24 cellular contexts compared by ENCODE assay signal in the genomic region with DNA sequence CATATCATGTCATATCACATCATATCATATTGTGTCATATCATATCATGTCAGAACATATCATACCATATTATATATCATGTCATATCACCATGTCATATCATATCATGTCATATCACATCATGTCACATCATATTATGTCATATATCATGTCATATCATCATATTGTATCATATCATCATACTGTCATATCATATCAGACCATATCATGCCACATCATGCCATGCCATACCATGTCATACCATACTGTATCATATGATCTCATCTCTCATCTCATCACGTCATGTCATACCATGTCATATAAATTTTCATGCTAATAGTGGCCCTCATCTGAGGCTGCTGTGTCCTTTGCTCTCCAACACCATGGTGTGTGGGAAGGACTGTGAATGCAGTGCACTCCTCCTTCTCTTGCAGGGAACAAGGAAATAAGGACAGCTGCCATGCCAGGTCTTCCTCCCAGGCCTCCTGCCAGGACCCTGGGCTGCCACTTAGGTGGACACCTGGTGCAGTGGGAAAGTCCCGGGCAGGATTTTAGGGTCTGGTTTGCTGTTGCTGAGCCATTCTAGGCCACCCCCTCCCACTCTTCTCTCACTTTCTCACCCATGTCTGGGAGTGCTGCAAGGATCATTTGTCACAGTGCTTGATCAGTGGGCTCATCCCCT.
DNase-seq lines count a peak whose midpoint lies in the region; ATAC-seq, FAIRE-seq and TF ChIP-seq lines count a peak whose summit lies in the region.
"Had no signal": no experiment of that assay in that cellular context is flagged by ENCODE, and none has a peak within 500 bp of the region (broad histone marks: within the 10 kb centered on the region; RNA-seq: fewer than 3 reads in every experiment).

No MANE protein-coding gene starts in this region.

- H3K4me1 Mint-ChIP-seq in neural progenitor cell = no peaks in the 10 kb centered on the region
- H3K4me1 Mint-ChIP-seq: IgD-negative memory B cell had no signal

- no peak for TF ChIP-seq EP300 in K562 (IDR thresholded peaks at IDR 0.05; ENCODE audit: low read length)

- peak overlapping the region; percentile 59 for H3K4me2 ChIP-seq in BLaER1
- no peak overlapping the region for H3K4me2 ChIP-seq in K562 (ENCODE audit: insufficient read depth, low read length)
- no peak overlapping the region for H3K4me2 ChIP-seq in neural progenitor cell

- H3K79me2 ChIP-seq in K562 (ENCODE audit: control insufficient read depth, insufficient read depth, low read length) = no peaks in the 10 kb centered on the region
- H3K79me2 ChIP-seq in neural progenitor cell (ENCODE audit: low read depth) = no peaks in the 10 kb centered on the region

- H3K27me3 Mint-ChIP-seq in neural progenitor cell (ENCODE audit: insufficient read depth, low read depth) = peaks cover 2% of the 10 kb centered on the region
- H3K27me3 Mint-ChIP-seq: T-cell had no signal

- no peaks in the 10 kb centered on the region for H3K9me1 ChIP-seq in K562 (ENCODE audit: control insufficient read depth, insufficient read depth, low read length)

- no peak overlapping the region for H3K4me3 ChIP-seq in BLaER1
- H3K4me3 ChIP-seq in K562 = no peak overlapping the region
- H3K4me3 ChIP-seq in neural progenitor cell = no peak overlapping the region
- H3K4me3 ChIP-seq: GM23248, HAP-1, SJCRH30 had no signal

- H3K4me1 ChIP-seq in BLaER1 (peaks cover 27% of the 10 kb centered on the region), K562 (replicated peaks in 1 of 2; ENCODE audit: control insufficient read depth in 2 of 2, insufficient read depth in 2 of 2, low read length in 2 of 2) (no peaks in the 10 kb centered on the region), neural progenitor cell (no peaks in the 10 kb centered on the region)
- H3K4me1 ChIP-seq: HAP-1, SJCRH30 had no signal

- H3K27ac ChIP-seq in BLaER1 (no peak overlapping the region), K562 (ENCODE audit: extremely low read depth, low read depth, low read length) (no peak overlapping the region), neural progenitor cell (no peak overlapping the region)
- H3K27ac ChIP-seq: GM23248, HL-60, SJCRH30 had no signal

- H2AFZ ChIP-seq in K562 (ENCODE audit: low read depth, low read length) (no peak overlapping the region), neural progenitor cell (replicated peaks) (no peak overlapping the region)
- H2AFZ ChIP-seq: GM23248 had no signal

- H3K36me3 ChIP-seq in BLaER1 (no peaks in the 10 kb centered on the region), K562 (ENCODE audit: control insufficient read depth, insufficient read depth, low read length) (no peaks in the 10 kb centered on the region), neural progenitor cell (no peaks in the 10 kb centered on the region)
- H3K36me3 ChIP-seq: HAP-1, SJCRH30 had no signal

- CTCF ChIA-PET in K562 (lab: Yijun Ruan, JAX; ENCODE audit: low intra/inter-chr PET ratio) = no interaction called here

- no peak for TF ChIP-seq RAD21 in K562 (CRISPR knock-in tag; conservative IDR thresholded peaks at IDR 0.05 in 1 of 2, IDR thresholded peaks at IDR 0.05 in 1 of 2)

- H3F3A ChIP-seq in neural progenitor cell (ENCODE audit: low read depth) = no peaks in the 10 kb centered on the region

- H3K9ac ChIP-seq in BLaER1 = no peak overlapping the region
- H3K9ac ChIP-seq in K562 (ENCODE audit: insufficient read depth in 1 of 2, low read depth in 2 of 2, low read length in 2 of 2) = no peak overlapping the region
- no peak overlapping the region for H3K9ac ChIP-seq in neural progenitor cell
- H3K9ac ChIP-seq: GM23248 had no signal

- in situ Hi-C loops in K562 (cut with MboI) = no loop called here

- peak; percentile 87 for FAIRE-seq in GM12892 (lab: Jason Lieb, UNC)
- no peak for FAIRE-seq in K562 (lab: Jason Lieb, UNC)
- FAIRE-seq: G401.6 had no signal

- H3K27me3 ChIP-seq in BLaER1 (no peaks in the 10 kb centered on the region), K562 (ENCODE audit: control insufficient read depth in 2 of 2, insufficient read depth in 2 of 2, low read length in 2 of 2) (peaks cover 4 to 11% of the 10 kb centered on the region in 2 experiments; a peak in 3 of 5 replicates), neural progenitor cell (no peaks in the 10 kb centered on the region)
- H3K27me3 ChIP-seq: SJCRH30 had no signal

- no peaks in the 10 kb centered on the region for H3K36me3 Mint-ChIP-seq in neural progenitor cell
- H3K36me3 Mint-ChIP-seq: CD8-positive, alpha-beta memory T cell; T-cell had no signal

- POLR2A ChIA-PET in K562 (lab: Yijun Ruan, JAX) = no interaction called here

- TF ChIP-seq CTCF in K562 (IDR thresholded peaks at IDR 0.05 in 2 of 3, conservative IDR thresholded peaks at IDR 0.05 in 1 of 3; ENCODE audit: insufficient read depth in 2 of 3, low read depth in 1 of 3, low read length in 3 of 3) (no peak), neural progenitor cell (IDR thresholded peaks at IDR 0.05) (no peak)

- TF ChIP-seq POLR2A in GM12892 (IDR thresholded peaks at IDR 0.05; ENCODE audit: low read depth, low read length) = no peak
- no peak for TF ChIP-seq POLR2A in K562 (conservative IDR thresholded peaks at IDR 0.05)

- H3K9me3 Mint-ChIP-seq in neural progenitor cell = no peaks in the 10 kb centered on the region
- H3K9me3 Mint-ChIP-seq: CD8-positive, alpha-beta memory T cell; IgD-negative memory B cell; T-cell had no signal

- DNase-seq in GM12892 (ENCODE audit: insufficient read length) = no peak
- DNase-seq in K562 (ENCODE audit: extremely low read depth in 1 of 4, low spot score in 3 of 4) = no peak
- DNase-seq in neural progenitor cell (ENCODE audit: low spot score) = no peak
- no peak for DNase-seq in HUDEP-2 (lab: John Stamatoyannopoulos, UW; ENCODE audit: unreplicated experiment in 76 of 76)
- DNase-seq in activated CD4-positive, CD25-positive, alpha-beta regulatory T cell (lab: John Stamatoyannopoulos, UW) = no peak
- DNase-seq: Calu3; CD8-positive, alpha-beta memory T cell; DMS153; GM23248; MM.1S; NCI-H1048; NCI-H1436; NCI-H187 treated with DMSO at 0.1 percent for 48 hours; NCI-H2107; NCI-H446 treated with DMSO at 0.1 percent for 48 hours; SJCRH30; T-cell had no signal

- H4K20me1 ChIP-seq in BLaER1 (no peaks in the 10 kb centered on the region), K562 (replicated peaks; ENCODE audit: control insufficient read depth, insufficient read depth, low read length) (no peaks in the 10 kb centered on the region), neural progenitor cell (ENCODE audit: low read depth) (no peaks in the 10 kb centered on the region)

- ATAC-seq in K562 (no peak), GM21529 (IDR thresholded peaks at IDR 0.05; ENCODE audit: unreplicated experiment) (no peak)
- ATAC-seq: Panc1, T-cell had no signal

- no peaks in the 10 kb centered on the region for H3K9me3 ChIP-seq in BLaER1
- H3K9me3 ChIP-seq in K562 (replicated peaks; ENCODE audit: control insufficient read depth, insufficient read depth, low read depth, low read length) = no peaks in the 10 kb centered on the region
- no peaks in the 10 kb centered on the region for H3K9me3 ChIP-seq in neural progenitor cell (ENCODE audit: low read depth)
- H3K9me3 ChIP-seq: HAP-1, SJCRH30 had no signal

- H3K4me3 Mint-ChIP-seq in neural progenitor cell = no peak overlapping the region
- H3K4me3 Mint-ChIP-seq: IgD-negative memory B cell, T-cell had no signal

- 0% methylated on average over 2 of the region's 2 CpGs for WGBS in K562 (ENCODE audit: insufficient coverage, low coverage, missing lambda C conversion rate)

- peak overlapping the region; percentile 89 for H3K27ac Mint-ChIP-seq in neural progenitor cell
- H3K27ac Mint-ChIP-seq: CD8-positive, alpha-beta memory T cell; IgD-negative memory B cell; T-cell had no signal

- BruUV-seq in K562 (replicated peaks; lab: Mats Ljungman, UMichigan) = no TSS peak

- intact Hi-C loops in K562 (cut with micrococcal nuclease) = no loop called here

TF ChIP-seq in K562, 482 proteins besides CTCF, POLR2A, EP300 and RAD21 (continues in another document):
- TF ChIP-seq CREB1 (IDR thresholded peaks at IDR 0.05) = no peak
- no peak for TF ChIP-seq CREB1 (CRISPR knock-in tag; IDR thresholded peaks at IDR 0.05)
- TF ChIP-seq HNRNPH1 (optimal IDR thresholded peaks at IDR 0.05; ENCODE audit: low read depth, low read length) = no peak
- TF ChIP-seq, protein P1, sequence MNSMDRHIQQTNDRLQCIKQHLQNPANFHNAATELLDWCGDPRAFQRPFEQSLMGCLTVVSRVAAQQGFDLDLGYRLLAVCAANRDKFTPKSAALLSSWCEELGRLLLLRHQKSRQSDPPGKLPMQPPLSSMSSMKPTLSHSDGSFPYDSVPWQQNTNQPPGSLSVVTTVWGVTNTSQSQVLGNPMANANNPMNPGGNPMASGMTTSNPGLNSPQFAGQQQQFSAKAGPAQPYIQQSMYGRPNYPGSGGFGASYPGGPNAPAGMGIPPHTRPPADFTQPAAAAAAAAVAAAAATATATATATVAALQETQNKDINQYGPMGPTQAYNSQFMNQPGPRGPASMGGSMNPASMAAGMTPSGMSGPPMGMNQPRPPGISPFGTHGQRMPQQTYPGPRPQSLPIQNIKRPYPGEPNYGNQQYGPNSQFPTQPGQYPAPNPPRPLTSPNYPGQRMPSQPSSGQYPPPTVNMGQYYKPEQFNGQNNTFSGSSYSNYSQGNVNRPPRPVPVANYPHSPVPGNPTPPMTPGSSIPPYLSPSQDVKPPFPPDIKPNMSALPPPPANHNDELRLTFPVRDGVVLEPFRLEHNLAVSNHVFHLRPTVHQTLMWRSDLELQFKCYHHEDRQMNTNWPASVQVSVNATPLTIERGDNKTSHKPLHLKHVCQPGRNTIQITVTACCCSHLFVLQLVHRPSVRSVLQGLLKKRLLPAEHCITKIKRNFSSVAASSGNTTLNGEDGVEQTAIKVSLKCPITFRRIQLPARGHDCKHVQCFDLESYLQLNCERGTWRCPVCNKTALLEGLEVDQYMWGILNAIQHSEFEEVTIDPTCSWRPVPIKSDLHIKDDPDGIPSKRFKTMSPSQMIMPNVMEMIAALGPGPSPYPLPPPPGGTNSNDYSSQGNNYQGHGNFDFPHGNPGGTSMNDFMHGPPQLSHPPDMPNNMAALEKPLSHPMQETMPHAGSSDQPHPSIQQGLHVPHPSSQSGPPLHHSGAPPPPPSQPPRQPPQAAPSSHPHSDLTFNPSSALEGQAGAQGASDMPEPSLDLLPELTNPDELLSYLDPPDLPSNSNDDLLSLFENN (IDR thresholded peaks at IDR 0.05; ENCODE audit: low read depth in 2 of 2, low read length in 2 of 2) = no peak
- TF ChIP-seq ATF1 (CRISPR knock-in tag; IDR thresholded peaks at IDR 0.05) = no peak
- peak; percentile 42 for TF ChIP-seq ATF1 (tag; IDR thresholded peaks at IDR 0.05)
- TF ChIP-seq MTF1 (CRISPR knock-in tag; IDR thresholded peaks at IDR 0.05; ENCODE audit: borderline replicate concordance) = no peak
- TF ChIP-seq SP1 (CRISPR knock-in tag; IDR thresholded peaks at IDR 0.05) = no peak
